12 cellular contexts compared by ENCODE assay signal in genomic region chr12:75701859-75702258, GRCh38.
"Had no signal": no experiment of that assay in that cellular context is flagged by ENCODE, and none has a peak within 500 bp of the region (broad histone marks: within the 10 kb centered on the region; RNA-seq: fewer than 3 reads in every experiment).

No MANE protein-coding gene starts in this region.

- H3K4me3 Mint-ChIP-seq: activated T-helper 1 cell treated with anti-CD3 and anti-CD28 coated beads, Interleukin-12 subunit alpha, Interleukin-12 subunit beta, Interleukin-2, Interleukin-4 antibody, amounts not matched to agents 30 ng/mL and 10 ng/mL and 1 ng/mL, durations not matched to agents 14 hours and 24 hours and 36 hours; natural killer cell treated with Interleukin-12 subunit alpha and Interleukin-12 subunit beta and Interleukin-15 and Interleukin-18, amount 100 ng/mL, for 72 hours had no signal

- H3K36me3 Mint-ChIP-seq: natural killer cell treated with Interleukin-12 subunit alpha and Interleukin-12 subunit beta and Interleukin-15 and Interleukin-18, amount 100 ng/mL, for 72 hours had no signal

- H3K9me3 Mint-ChIP-seq: activated T-helper 1 cell treated with anti-CD3 and anti-CD28 coated beads, Interleukin-12 subunit alpha, Interleukin-12 subunit beta, Interleukin-2, Interleukin-4 antibody, amounts not matched to agents 30 ng/mL and 10 ng/mL and 1 ng/mL, durations not matched to agents 14 hours and 24 hours and 36 hours; natural killer cell treated with Interleukin-12 subunit alpha and Interleukin-12 subunit beta and Interleukin-15 and Interleukin-18, amount 100 ng/mL, for 72 hours had no signal

- ATAC-seq: gastrocnemius medialis; heart right ventricle; natural killer cell treated with Interleukin-12 subunit alpha and Interleukin-12 subunit beta and Interleukin-15 and Interleukin-18, amount 100 ng/mL, for 72 hours; sciatic nerve; upper lobe of right lung had no signal

- FAIRE-seq: islet of Langerhans had no signal

- DNase-seq: activated CD4-positive, alpha-beta T cell treated with anti-CD3 and anti-CD28 coated beads, Interleukin-2, amount 50 U/mL, for 1 hour; activated CD4-positive, CD25-positive, alpha-beta regulatory T cell; effector CD8-positive, alpha-beta T cell; gastrocnemius medialis; heart right ventricle; SK-N-SH; stimulated activated CD4-positive, alpha-beta T cell treated with anti-CD3 and anti-CD28 coated beads, Interleukin-2, amount 100 ng/mL, for 24 hours; upper lobe of right lung had no signal
